Comparison of ENCODE assay signal across 17 cellular contexts in genomic region chr6:41555326-41556300, GRCh38.
"Had no signal": no experiment of that assay in that cellular context is flagged by ENCODE, and none has a peak within 500 bp of the region (broad histone marks: within the 10 kb centered on the region; RNA-seq: fewer than 3 reads in every experiment).

No MANE protein-coding gene starts in this region.

- H3K27ac ChIP-seq: brain microvascular endothelial cell, tibial nerve had no signal

- DNase-seq: activated CD4-positive, alpha-beta T cell treated with anti-CD3 and anti-CD28 coated beads, Interleukin-2, amount 10 ng/mL, durations not matched to agents 24 days and 14 days; activated CD4-positive, CD25-positive, alpha-beta regulatory T cell; activated CD8-positive, alpha-beta T cell treated with anti-CD3 and anti-CD28 coated beads, Interleukin-2, amount 10 ng/mL, durations not matched to agents 7 days and 5 days; activated naive CD4-positive, alpha-beta T cell treated with anti-CD3 and anti-CD28 coated beads for 36 hours; activated naive CD8-positive, alpha-beta T cell treated with anti-CD3 and anti-CD28 coated beads, Interleukin-2, amount 50 U/mL, for 24 hours; activated T-cell treated with anti-CD3 and anti-CD28 coated beads, Interleukin-2, amount 50 U/mL, for 24 hours; brain microvascular endothelial cell; central memory CD4-positive, alpha-beta T cell; erythroblast; foreskin melanocyte; glutamatergic neuron; hippocampal formation; naive thymus-derived CD8-positive, alpha-beta T cell; stimulated activated naive CD4-positive, alpha-beta T cell; T-cell; T-helper 9 cell had no signal

- H3K4me3 ChIP-seq: tibial nerve had no signal

- ATAC-seq: activated CD8-positive, alpha-beta T cell treated with anti-CD3 and anti-CD28 coated beads, Interleukin-2, amount 10 ng/mL, durations not matched to agents 7 days and 5 days; activated naive CD8-positive, alpha-beta T cell treated with anti-CD3 and anti-CD28 coated beads, Interleukin-2, amount 50 U/mL, for 24 hours; naive thymus-derived CD8-positive, alpha-beta T cell; T-cell had no signal

- H3K27me3 ChIP-seq: brain microvascular endothelial cell, tibial nerve had no signal

- H3K9me3 ChIP-seq: tibial nerve had no signal
